ENCODE assay signal across 1 cellular context in the genomic region with DNA sequence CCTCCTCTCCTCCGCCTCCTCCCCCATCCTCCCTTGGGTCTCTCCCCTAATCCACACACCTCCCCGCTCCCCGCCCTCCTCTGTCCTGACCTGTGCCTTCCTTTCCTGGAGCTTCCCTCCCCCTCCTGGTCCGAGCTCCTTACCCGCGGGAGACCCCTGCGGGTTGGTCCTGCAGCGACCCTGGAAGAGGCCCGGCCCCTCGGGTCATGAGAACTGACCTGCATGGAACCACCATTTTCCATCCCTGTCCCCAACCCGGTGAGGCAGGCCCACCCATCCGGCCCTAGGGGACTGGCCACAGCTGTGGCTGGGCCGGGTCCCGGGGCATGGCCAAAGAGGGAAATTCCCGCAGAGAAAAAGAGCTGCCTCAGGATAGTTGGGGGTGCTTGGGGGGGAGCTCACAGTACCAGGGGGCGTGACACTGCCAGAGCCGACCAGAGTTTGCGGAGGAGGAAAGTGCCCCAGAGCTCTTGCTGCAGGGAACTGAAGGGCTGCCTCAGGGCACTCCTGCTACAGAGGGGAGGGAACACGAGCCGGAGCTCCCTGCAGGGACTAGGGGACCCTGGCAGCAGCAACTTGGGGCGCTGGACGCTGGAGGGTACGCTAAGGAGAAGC.
TF ChIP-seq lines count a peak whose summit lies in the region.

No MANE protein-coding gene starts in this region.

TF ChIP-seq in HepG2, 621 proteins besides CTCF, POLR2A, EP300 and RAD21 (continued from another document and continues in another):
- TF ChIP-seq, protein P1, sequence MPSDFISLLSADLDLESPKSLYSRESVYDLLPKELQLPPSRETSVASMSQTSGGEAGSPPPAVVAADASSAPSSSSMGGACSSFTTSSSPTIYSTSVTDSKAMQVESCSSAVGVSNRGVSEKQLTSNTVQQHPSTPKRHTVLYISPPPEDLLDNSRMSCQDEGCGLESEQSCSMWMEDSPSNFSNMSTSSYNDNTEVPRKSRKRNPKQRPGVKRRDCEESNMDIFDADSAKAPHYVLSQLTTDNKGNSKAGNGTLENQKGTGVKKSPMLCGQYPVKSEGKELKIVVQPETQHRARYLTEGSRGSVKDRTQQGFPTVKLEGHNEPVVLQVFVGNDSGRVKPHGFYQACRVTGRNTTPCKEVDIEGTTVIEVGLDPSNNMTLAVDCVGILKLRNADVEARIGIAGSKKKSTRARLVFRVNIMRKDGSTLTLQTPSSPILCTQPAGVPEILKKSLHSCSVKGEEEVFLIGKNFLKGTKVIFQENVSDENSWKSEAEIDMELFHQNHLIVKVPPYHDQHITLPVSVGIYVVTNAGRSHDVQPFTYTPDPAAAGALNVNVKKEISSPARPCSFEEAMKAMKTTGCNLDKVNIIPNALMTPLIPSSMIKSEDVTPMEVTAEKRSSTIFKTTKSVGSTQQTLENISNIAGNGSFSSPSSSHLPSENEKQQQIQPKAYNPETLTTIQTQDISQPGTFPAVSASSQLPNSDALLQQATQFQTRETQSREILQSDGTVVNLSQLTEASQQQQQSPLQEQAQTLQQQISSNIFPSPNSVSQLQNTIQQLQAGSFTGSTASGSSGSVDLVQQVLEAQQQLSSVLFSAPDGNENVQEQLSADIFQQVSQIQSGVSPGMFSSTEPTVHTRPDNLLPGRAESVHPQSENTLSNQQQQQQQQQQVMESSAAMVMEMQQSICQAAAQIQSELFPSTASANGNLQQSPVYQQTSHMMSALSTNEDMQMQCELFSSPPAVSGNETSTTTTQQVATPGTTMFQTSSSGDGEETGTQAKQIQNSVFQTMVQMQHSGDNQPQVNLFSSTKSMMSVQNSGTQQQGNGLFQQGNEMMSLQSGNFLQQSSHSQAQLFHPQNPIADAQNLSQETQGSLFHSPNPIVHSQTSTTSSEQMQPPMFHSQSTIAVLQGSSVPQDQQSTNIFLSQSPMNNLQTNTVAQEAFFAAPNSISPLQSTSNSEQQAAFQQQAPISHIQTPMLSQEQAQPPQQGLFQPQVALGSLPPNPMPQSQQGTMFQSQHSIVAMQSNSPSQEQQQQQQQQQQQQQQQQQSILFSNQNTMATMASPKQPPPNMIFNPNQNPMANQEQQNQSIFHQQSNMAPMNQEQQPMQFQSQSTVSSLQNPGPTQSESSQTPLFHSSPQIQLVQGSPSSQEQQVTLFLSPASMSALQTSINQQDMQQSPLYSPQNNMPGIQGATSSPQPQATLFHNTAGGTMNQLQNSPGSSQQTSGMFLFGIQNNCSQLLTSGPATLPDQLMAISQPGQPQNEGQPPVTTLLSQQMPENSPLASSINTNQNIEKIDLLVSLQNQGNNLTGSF (CRISPR knock-in tag; IDR thresholded peaks at IDR 0.05): no peak
- TF ChIP-seq DMAP1 (CRISPR knock-in tag; IDR thresholded peaks at IDR 0.05) (no peak), ZNF816 (CRISPR knock-in tag; IDR thresholded peaks at IDR 0.05; ENCODE audit: borderline replicate concordance) (0 out of 2 replicates have a peak, but pooled peaks have one; percentile 56), NR2F2 (IDR thresholded peaks at IDR 0.05; ENCODE audit: borderline replicate concordance, low read depth) (0 out of 2 replicates have a peak, but pooled peaks have one; percentile 20), KMT2B (CRISPR knock-in tag; IDR thresholded peaks at IDR 0.05) (peak; percentile 23), KLF15 (CRISPR knock-in tag; IDR thresholded peaks at IDR 0.05; ENCODE audit: borderline replicate concordance) (no peak), ZNF234 (CRISPR knock-in tag; conservative IDR thresholded peaks at IDR 0.05) (peak; percentile 95), KDM5A (IDR thresholded peaks at IDR 0.05; ENCODE audit: borderline replicate concordance, low read length) (peak; percentile 50; the same call in 1 of the 2 replicates), SIX1 (CRISPR knock-in tag; IDR thresholded peaks at IDR 0.05; ENCODE audit: borderline replicate concordance) (no peak), JUN (CRISPR knock-in tag; IDR thresholded peaks at IDR 0.05) (no peak), TP53 (CRISPR knock-in tag; conservative IDR thresholded peaks at IDR 0.05) (peak; percentile 49; the same call in 1 of the 2 replicates), SAP130 (CRISPR knock-in tag; IDR thresholded peaks at IDR 0.05; ENCODE audit: low read depth) (peak; percentile 65), PHF5A (CRISPR knock-in tag; IDR thresholded peaks at IDR 0.05; ENCODE audit: low read depth, unreplicated experiment) (peak; percentile 44), HDAC6 (IDR thresholded peaks at IDR 0.05; ENCODE audit: low read depth, low read length) (no peak), ZNF296 (CRISPR knock-in tag; conservative IDR thresholded peaks at IDR 0.05) (peak; percentile 31; the same call in 1 of the 2 replicates), ZNF274 (CRISPR knock-in tag; IDR thresholded peaks at IDR 0.05) (peak; percentile 58), HMG20B (CRISPR knock-in tag; conservative IDR thresholded peaks at IDR 0.05) (no peak), SYNCRIP (IDR thresholded peaks at IDR 0.05; ENCODE audit: insufficient read depth, low read depth, low read length) (no peak), NKX3-1 (CRISPR knock-in tag; IDR thresholded peaks at IDR 0.05) (peak; percentile 53; the same call in 1 of the 2 replicates), ZNF782 (CRISPR knock-in tag; IDR thresholded peaks at IDR 0.05; ENCODE audit: borderline replicate concordance) (0 out of 2 replicates have a peak, but pooled peaks have one; percentile 33), ZNF180 (CRISPR knock-in tag; IDR thresholded peaks at IDR 0.05; ENCODE audit: borderline replicate concordance, low read depth) (0 out of 2 replicates have a peak, but pooled peaks have one; percentile 27), SIX4 (CRISPR knock-in tag; IDR thresholded peaks at IDR 0.05) (no peak), TBX2 (CRISPR knock-in tag; IDR thresholded peaks at IDR 0.05; ENCODE audit: borderline replicate concordance) (no peak), AGO2 (optimal IDR thresholded peaks at IDR 0.05; ENCODE audit: low read depth, low read length) (peak; percentile 66), RBAK (CRISPR knock-in tag; IDR thresholded peaks at IDR 0.05) (no peak; the same call in 1 of the 2 replicates), ZFP36L2 (CRISPR knock-in tag; IDR thresholded peaks at IDR 0.05) (no peak), YY1 (IDR thresholded peaks at IDR 0.05; ENCODE audit: insufficient read depth, insufficient replicate concordance, low read depth, low read length) (peak; percentile 69), ZNF747 (CRISPR knock-in tag; IDR thresholded peaks at IDR 0.05; ENCODE audit: borderline replicate concordance) (0 out of 2 replicates have a peak, but pooled peaks have one; percentile 17), ZNF30 (CRISPR knock-in tag; IDR thresholded peaks at IDR 0.05) (no peak), SATB2 (CRISPR knock-in tag; IDR thresholded peaks at IDR 0.05) (no peak)
- TF ChIP-seq, protein P2, sequence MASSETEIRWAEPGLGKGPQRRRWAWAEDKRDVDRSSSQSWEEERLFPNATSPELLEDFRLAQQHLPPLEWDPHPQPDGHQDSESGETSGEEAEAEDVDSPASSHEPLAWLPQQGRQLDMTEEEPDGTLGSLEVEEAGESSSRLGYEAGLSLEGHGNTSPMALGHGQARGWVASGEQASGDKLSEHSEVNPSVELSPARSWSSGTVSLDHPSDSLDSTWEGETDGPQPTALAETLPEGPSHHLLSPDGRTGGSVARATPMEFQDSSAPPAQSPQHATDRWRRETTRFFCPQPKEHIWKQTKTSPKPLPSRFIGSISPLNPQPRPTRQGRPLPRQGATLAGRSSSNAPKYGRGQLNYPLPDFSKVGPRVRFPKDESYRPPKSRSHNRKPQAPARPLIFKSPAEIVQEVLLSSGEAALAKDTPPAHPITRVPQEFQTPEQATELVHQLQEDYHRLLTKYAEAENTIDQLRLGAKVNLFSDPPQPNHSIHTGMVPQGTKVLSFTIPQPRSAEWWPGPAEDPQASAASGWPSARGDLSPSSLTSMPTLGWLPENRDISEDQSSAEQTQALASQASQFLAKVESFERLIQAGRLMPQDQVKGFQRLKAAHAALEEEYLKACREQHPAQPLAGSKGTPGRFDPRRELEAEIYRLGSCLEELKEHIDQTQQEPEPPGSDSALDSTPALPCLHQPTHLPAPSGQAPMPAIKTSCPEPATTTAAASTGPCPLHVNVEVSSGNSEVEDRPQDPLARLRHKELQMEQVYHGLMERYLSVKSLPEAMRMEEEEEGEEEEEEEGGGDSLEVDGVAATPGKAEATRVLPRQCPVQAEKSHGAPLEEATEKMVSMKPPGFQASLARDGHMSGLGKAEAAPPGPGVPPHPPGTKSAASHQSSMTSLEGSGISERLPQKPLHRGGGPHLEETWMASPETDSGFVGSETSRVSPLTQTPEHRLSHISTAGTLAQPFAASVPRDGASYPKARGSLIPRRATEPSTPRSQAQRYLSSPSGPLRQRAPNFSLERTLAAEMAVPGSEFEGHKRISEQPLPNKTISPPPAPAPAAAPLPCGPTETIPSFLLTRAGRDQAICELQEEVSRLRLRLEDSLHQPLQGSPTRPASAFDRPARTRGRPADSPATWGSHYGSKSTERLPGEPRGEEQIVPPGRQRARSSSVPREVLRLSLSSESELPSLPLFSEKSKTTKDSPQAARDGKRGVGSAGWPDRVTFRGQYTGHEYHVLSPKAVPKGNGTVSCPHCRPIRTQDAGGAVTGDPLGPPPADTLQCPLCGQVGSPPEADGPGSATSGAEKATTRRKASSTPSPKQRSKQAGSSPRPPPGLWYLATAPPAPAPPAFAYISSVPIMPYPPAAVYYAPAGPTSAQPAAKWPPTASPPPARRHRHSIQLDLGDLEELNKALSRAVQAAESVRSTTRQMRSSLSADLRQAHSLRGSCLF (CRISPR knock-in tag; IDR thresholded peaks at IDR 0.05; ENCODE audit: borderline replicate concordance): 0 out of 2 replicates have a peak, but pooled peaks have one; percentile 20
- TF ChIP-seq, protein P3, sequence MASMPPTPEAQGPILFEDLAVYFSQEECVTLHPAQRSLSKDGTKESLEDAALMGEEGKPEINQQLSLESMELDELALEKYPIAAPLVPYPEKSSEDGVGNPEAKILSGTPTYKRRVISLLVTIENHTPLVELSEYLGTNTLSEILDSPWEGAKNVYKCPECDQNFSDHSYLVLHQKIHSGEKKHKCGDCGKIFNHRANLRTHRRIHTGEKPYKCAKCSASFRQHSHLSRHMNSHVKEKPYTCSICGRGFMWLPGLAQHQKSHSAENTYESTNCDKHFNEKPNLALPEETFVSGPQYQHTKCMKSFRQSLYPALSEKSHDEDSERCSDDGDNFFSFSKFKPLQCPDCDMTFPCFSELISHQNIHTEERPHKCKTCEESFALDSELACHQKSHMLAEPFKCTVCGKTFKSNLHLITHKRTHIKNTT (CRISPR knock-in tag; IDR thresholded peaks at IDR 0.05): no peak
- TF ChIP-seq, protein P4, sequence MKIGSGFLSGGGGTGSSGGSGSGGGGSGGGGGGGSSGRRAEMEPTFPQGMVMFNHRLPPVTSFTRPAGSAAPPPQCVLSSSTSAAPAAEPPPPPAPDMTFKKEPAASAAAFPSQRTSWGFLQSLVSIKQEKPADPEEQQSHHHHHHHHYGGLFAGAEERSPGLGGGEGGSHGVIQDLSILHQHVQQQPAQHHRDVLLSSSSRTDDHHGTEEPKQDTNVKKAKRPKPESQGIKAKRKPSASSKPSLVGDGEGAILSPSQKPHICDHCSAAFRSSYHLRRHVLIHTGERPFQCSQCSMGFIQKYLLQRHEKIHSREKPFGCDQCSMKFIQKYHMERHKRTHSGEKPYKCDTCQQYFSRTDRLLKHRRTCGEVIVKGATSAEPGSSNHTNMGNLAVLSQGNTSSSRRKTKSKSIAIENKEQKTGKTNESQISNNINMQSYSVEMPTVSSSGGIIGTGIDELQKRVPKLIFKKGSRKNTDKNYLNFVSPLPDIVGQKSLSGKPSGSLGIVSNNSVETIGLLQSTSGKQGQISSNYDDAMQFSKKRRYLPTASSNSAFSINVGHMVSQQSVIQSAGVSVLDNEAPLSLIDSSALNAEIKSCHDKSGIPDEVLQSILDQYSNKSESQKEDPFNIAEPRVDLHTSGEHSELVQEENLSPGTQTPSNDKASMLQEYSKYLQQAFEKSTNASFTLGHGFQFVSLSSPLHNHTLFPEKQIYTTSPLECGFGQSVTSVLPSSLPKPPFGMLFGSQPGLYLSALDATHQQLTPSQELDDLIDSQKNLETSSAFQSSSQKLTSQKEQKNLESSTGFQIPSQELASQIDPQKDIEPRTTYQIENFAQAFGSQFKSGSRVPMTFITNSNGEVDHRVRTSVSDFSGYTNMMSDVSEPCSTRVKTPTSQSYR (CRISPR knock-in tag; IDR thresholded peaks at IDR 0.05; ENCODE audit: borderline replicate concordance): peak; percentile 76
- TF ChIP-seq, protein P5, sequence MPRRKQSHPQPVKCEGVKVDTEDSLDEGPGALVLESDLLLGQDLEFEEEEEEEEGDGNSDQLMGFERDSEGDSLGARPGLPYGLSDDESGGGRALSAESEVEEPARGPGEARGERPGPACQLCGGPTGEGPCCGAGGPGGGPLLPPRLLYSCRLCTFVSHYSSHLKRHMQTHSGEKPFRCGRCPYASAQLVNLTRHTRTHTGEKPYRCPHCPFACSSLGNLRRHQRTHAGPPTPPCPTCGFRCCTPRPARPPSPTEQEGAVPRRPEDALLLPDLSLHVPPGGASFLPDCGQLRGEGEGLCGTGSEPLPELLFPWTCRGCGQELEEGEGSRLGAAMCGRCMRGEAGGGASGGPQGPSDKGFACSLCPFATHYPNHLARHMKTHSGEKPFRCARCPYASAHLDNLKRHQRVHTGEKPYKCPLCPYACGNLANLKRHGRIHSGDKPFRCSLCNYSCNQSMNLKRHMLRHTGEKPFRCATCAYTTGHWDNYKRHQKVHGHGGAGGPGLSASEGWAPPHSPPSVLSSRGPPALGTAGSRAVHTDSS (CRISPR knock-in tag; conservative IDR thresholded peaks at IDR 0.05): no peak
- TF ChIP-seq, protein P6, sequence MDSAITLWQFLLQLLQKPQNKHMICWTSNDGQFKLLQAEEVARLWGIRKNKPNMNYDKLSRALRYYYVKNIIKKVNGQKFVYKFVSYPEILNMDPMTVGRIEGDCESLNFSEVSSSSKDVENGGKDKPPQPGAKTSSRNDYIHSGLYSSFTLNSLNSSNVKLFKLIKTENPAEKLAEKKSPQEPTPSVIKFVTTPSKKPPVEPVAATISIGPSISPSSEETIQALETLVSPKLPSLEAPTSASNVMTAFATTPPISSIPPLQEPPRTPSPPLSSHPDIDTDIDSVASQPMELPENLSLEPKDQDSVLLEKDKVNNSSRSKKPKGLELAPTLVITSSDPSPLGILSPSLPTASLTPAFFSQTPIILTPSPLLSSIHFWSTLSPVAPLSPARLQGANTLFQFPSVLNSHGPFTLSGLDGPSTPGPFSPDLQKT (CRISPR knock-in tag; IDR thresholded peaks at IDR 0.05; ENCODE audit: borderline replicate concordance): no peak
- TF ChIP-seq, protein P7, sequence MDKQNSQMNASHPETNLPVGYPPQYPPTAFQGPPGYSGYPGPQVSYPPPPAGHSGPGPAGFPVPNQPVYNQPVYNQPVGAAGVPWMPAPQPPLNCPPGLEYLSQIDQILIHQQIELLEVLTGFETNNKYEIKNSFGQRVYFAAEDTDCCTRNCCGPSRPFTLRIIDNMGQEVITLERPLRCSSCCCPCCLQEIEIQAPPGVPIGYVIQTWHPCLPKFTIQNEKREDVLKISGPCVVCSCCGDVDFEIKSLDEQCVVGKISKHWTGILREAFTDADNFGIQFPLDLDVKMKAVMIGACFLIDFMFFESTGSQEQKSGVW (CRISPR knock-in tag; IDR thresholded peaks at IDR 0.05; ENCODE audit: borderline replicate concordance): no peak
- TF ChIP-seq, protein P8, sequence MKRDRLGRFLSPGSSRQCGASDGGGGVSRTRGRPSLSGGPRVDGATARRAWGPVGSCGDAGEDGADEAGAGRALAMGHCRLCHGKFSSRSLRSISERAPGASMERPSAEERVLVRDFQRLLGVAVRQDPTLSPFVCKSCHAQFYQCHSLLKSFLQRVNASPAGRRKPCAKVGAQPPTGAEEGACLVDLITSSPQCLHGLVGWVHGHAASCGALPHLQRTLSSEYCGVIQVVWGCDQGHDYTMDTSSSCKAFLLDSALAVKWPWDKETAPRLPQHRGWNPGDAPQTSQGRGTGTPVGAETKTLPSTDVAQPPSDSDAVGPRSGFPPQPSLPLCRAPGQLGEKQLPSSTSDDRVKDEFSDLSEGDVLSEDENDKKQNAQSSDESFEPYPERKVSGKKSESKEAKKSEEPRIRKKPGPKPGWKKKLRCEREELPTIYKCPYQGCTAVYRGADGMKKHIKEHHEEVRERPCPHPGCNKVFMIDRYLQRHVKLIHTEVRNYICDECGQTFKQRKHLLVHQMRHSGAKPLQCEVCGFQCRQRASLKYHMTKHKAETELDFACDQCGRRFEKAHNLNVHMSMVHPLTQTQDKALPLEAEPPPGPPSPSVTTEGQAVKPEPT (CRISPR knock-in tag; IDR thresholded peaks at IDR 0.05; ENCODE audit: low read depth): no peak
